Comparison of ENCODE assay signal across 26 cellular contexts in genomic region chr6:134930463-134930862, GRCh38. TPM values are rescaled to one million over a fixed set of nuclear protein-coding genes. Genes with fewer than 3 reads are reported as not detected.
A peak's percentile ranks its signal among the peaks of the same experiment; 100 is the strongest.
DNase-seq lines count a peak whose midpoint lies in the region; ATAC-seq, FAIRE-seq and TF ChIP-seq lines count a peak whose summit lies in the region.
"Had no signal": no experiment of that assay in that cellular context is flagged by ENCODE, and none has a peak within 500 bp of the region (broad histone marks: within the 10 kb centered on the region; RNA-seq: fewer than 3 reads in every experiment).

No MANE protein-coding gene starts in this region.

- H3K4me1 ChIP-seq in liver (ENCODE audit: control insufficient read depth in 4 of 4, insufficient read depth in 4 of 4, low read length in 3 of 4) (peaks cover 3 to 68% (median 59%) of the 10 kb centered on the region in 4 donors), HepG2 (ENCODE audit: insufficient read depth, low read length) (peaks cover 9% of the 10 kb centered on the region), right lobe of liver (peaks cover 0 to 74% (median 23%) of the 10 kb centered on the region in 4 donors)
- H3K4me1 ChIP-seq: BE2C; BLaER1 treated with 17β-estradiol and CSF1 and Interleukin-3, amounts not matched to agents 10 nM and 100 nM had no signal

- POLR2A ChIA-PET in HepG2 (lab: Yijun Ruan, JAX) = no interaction called here

- in situ Hi-C loops in HepG2 (cut with HindIII; ENCODE audit: extremely low pct_ligation_motif_present, low pct_unique_long_range_greater_than_20kb) = loop anchor here (10.0 kb wide), 1 partner anchor 806 kb away; no protein-coding TSS in a partner anchor

- peaks cover 0 to 40% (median 24%) of the 10 kb centered on the region in 4 donors for H3K36me3 ChIP-seq in liver (ENCODE audit: control insufficient read depth in 4 of 4, insufficient read depth in 3 of 4, low read depth in 1 of 4, low read length in 3 of 4)
- no peaks in the 10 kb centered on the region for H3K36me3 ChIP-seq in HepG2 (replicated peaks in 1 of 2; ENCODE audit: control insufficient read depth in 1 of 2, insufficient read depth in 2 of 2, low read length in 2 of 2)
- H3K36me3 ChIP-seq in right lobe of liver = peaks cover 0 to 36% (median 15%) of the 10 kb centered on the region in 4 donors
- H3K36me3 ChIP-seq: BE2C; BLaER1 treated with 17β-estradiol and CSF1 and Interleukin-3, amounts not matched to agents 10 nM and 100 nM; HAP-1 had no signal

- TF ChIP-seq RAD21 in liver (IDR thresholded peaks at IDR 0.05) (no peak), HepG2 (CRISPR knock-in tag; IDR thresholded peaks at IDR 0.05) (no peak)

- H3K27ac ChIP-seq in liver (ENCODE audit: low read depth in 1 of 2, low read length in 2 of 2) = peak overlapping the region; percentile 5 to 59
- H3K27ac ChIP-seq in HepG2 (ENCODE audit: extremely low read length, insufficient read depth, low read length) = no peak overlapping the region
- H3K27ac ChIP-seq in right lobe of liver = peak overlapping the region; percentile 29 to 88 (median 71)
- H3K27ac ChIP-seq: A549; BLaER1 treated with 17β-estradiol and CSF1 and Interleukin-3, amounts not matched to agents 10 nM and 100 nM had no signal

- no peak for ATAC-seq in HepG2
- peak in 3 of 4 donors; percentile 28 to 39 (median 29) for ATAC-seq in right lobe of liver
- ATAC-seq in GM18873 (IDR thresholded peaks at IDR 0.05; ENCODE audit: low FRiP score, unreplicated experiment) = no peak
- ATAC-seq: A549 had no signal

- H4K20me1 ChIP-seq in HepG2 (ENCODE audit: insufficient read depth, low read length) = no peaks in the 10 kb centered on the region
- H4K20me1 ChIP-seq: BLaER1 treated with 17β-estradiol and CSF1 and Interleukin-3, amounts not matched to agents 10 nM and 100 nM had no signal

- H3K9me3 ChIP-seq in liver (ENCODE audit: control insufficient read depth in 4 of 4, low read length in 3 of 4) = no peaks in the 10 kb centered on the region
- H3K9me3 ChIP-seq in HepG2 (ENCODE audit: low read length) = no peaks in the 10 kb centered on the region
- H3K9me3 ChIP-seq in right lobe of liver = no peaks in the 10 kb centered on the region
- H3K9me3 ChIP-seq: A549; BE2C; BLaER1 treated with 17β-estradiol and CSF1 and Interleukin-3, amounts not matched to agents 10 nM and 100 nM; HAP-1 had no signal

- DNase-seq in HepG2 (ENCODE audit: low spot score) = no peak
- DNase-seq in fibroblast of pulmonary artery (ENCODE audit: low read depth) = peak; percentile 21
- DNase-seq in right lobe of liver = peak in 1 of 3 donors; percentile 68
- DNase-seq in kidney glomerular epithelial cell (lab: John Stamatoyannopoulos, UW) = no peak
- no peak for DNase-seq in NCI-H226
- DNase-seq: 8988T; ACHN; AML-193; BE2C; CD4-positive, alpha-beta T cell; CD8-positive, alpha-beta memory T cell; DMS 273 treated with DMSO at 0.1 percent for 48 hours; DMS79; GF-D8; GOT3; HFFc6 had no signal

- intact Hi-C loops in HepG2 (cut with micrococcal nuclease; ENCODE audit: unreplicated experiment) = no loop called here
- intact Hi-C loops in right lobe of liver (cut with DNase I) = no loop called here

- H3K27me3 ChIP-seq in liver (ENCODE audit: control insufficient read depth in 4 of 4, insufficient read depth in 4 of 4, low read length in 3 of 4) (no peaks in the 10 kb centered on the region), HepG2 (ENCODE audit: control insufficient read depth in 1 of 2, insufficient read depth in 2 of 2, low read length in 2 of 2) (no peaks in the 10 kb centered on the region), right lobe of liver (no peaks in the 10 kb centered on the region)
- H3K27me3 ChIP-seq: BE2C; BLaER1 treated with 17β-estradiol and CSF1 and Interleukin-3, amounts not matched to agents 10 nM and 100 nM had no signal

- no peak for FAIRE-seq in HepG2 (lab: Jason Lieb, UNC)
- FAIRE-seq: A549, D721Med, GM12891, GM18507, H54 had no signal

- no peak overlapping the region for H3K4me3 ChIP-seq in liver (ENCODE audit: low read depth in 1 of 3, low read length in 3 of 3)
- no peak overlapping the region for H3K4me3 ChIP-seq in HepG2 (replicated peaks in 1 of 3; ENCODE audit: insufficient read depth in 1 of 3, low read depth in 2 of 3, low read length in 3 of 3)
- no peak overlapping the region for H3K4me3 ChIP-seq in fibroblast of pulmonary artery (replicated peaks; ENCODE audit: low read depth, low read length)
- no peak overlapping the region for H3K4me3 ChIP-seq in right lobe of liver
- H3K4me3 ChIP-seq: A549; BLaER1 treated with 17β-estradiol and CSF1 and Interleukin-3, amounts not matched to agents 10 nM and 100 nM; HAP-1 had no signal

- CTCF ChIA-PET in HepG2 (lab: Yijun Ruan, JAX; ENCODE audit: low intra/inter-chr PET ratio, low total read pairs) = no interaction called here

- H3K79me2 ChIP-seq in HepG2 (ENCODE audit: insufficient read depth, low read length) = no peaks in the 10 kb centered on the region

- TF ChIP-seq CTCF in liver (IDR thresholded peaks at IDR 0.05; ENCODE audit: low read depth, low read length, missing input control) (no peak), HepG2 (CRISPR knock-in tag; IDR thresholded peaks at IDR 0.05) (no peak), fibroblast of pulmonary artery (IDR thresholded peaks at IDR 0.05; ENCODE audit: low read length, missing control alignments) (no peak), right lobe of liver (IDR thresholded peaks at IDR 0.05) (no peak)

- H2AFZ ChIP-seq in HepG2 (ENCODE audit: low read length) = no peak overlapping the region

- 76% methylated on average over 6 of the region's 6 CpGs for WGBS in liver
- 85% methylated on average over 6 of the region's 6 CpGs for WGBS in HepG2 (ENCODE audit: low lambda C conversion rate)
- WGBS in right lobe of liver (ENCODE audit: insufficient coverage, low coverage, low lambda C conversion rate, missing lambda C conversion rate) = 79% methylated on average over 6 of the region's 6 CpGs

- BruUV-seq in HepG2 (replicated peaks; lab: Mats Ljungman, UMichigan) = no TSS peak

- no peak for TF ChIP-seq EP300 in HepG2 (IDR thresholded peaks at IDR 0.05; ENCODE audit: low read depth in 2 of 2, low read length in 2 of 2)
- TF ChIP-seq EP300 in HepG2 (CRISPR knock-in tag; IDR thresholded peaks at IDR 0.05; ENCODE audit: borderline replicate concordance) = no peak

- H3K9ac ChIP-seq in liver (ENCODE audit: low read depth in 1 of 2, low read length in 2 of 2) (no peak overlapping the region), HepG2 (ENCODE audit: insufficient read depth, low read depth, low read length) (no peak overlapping the region)
- H3K9ac ChIP-seq: BLaER1 treated with 17β-estradiol and CSF1 and Interleukin-3, amounts not matched to agents 10 nM and 100 nM had no signal

- no peak for TF ChIP-seq POLR2A in HepG2 (IDR thresholded peaks at IDR 0.05; ENCODE audit: insufficient read depth in 1 of 2, low read depth in 2 of 2, low read length in 2 of 2)
- no peak for TF ChIP-seq POLR2A in right lobe of liver (IDR thresholded peaks at IDR 0.05)

- no peak overlapping the region for H3K4me2 ChIP-seq in HepG2 (ENCODE audit: low read depth, low read length)
- H3K4me2 ChIP-seq: A549; BLaER1 treated with 17β-estradiol and CSF1 and Interleukin-3, amounts not matched to agents 10 nM and 100 nM had no signal

TF ChIP-seq in liver, 16 proteins besides CTCF, POLR2A, EP300 and RAD21:
- TF ChIP-seq HNF4A (conservative IDR thresholded peaks at IDR 0.05) (peak in 1 of 2 donors; percentile 24), ATF3 (IDR thresholded peaks at IDR 0.05) (no peak)

TF ChIP-seq in HepG2, 621 proteins besides CTCF, POLR2A, EP300 and RAD21 (continues in another document):
- TF ChIP-seq ZNF20 (CRISPR knock-in tag; IDR thresholded peaks at IDR 0.05) = no peak
- no peak for TF ChIP-seq AHR (CRISPR knock-in tag; IDR thresholded peaks at IDR 0.05)
- no peak for TF ChIP-seq CBX2 (IDR thresholded peaks at IDR 0.05; ENCODE audit: low read depth, low read length)
- TF ChIP-seq CBX2 (CRISPR knock-in tag; IDR thresholded peaks at IDR 0.05; ENCODE audit: low read depth) = no peak
- TF ChIP-seq ZNF616 (CRISPR knock-in tag; IDR thresholded peaks at IDR 0.05; ENCODE audit: low read depth) = no peak
- TF ChIP-seq SNAPC5 (CRISPR knock-in tag; IDR thresholded peaks at IDR 0.05; ENCODE audit: borderline replicate concordance) = no peak
- no peak for TF ChIP-seq PITX1 (CRISPR knock-in tag; IDR thresholded peaks at IDR 0.05)
- TF ChIP-seq FOXP1 (IDR thresholded peaks at IDR 0.05) = no peak
- no peak for TF ChIP-seq FOXP1 (CRISPR knock-in tag; IDR thresholded peaks at IDR 0.05)
- no peak for TF ChIP-seq GFI1 (CRISPR knock-in tag; IDR thresholded peaks at IDR 0.05; ENCODE audit: borderline replicate concordance)

RNA-seq across cellular contexts. Expression of gene ALDH8A1, which starts 19.4 kb away (rescaled TPM):
- 100 to 1,000 TPM in 1 of 2 donors, 10 to 100 TPM in 1; 73.0 to 255 TPM for total RNA-seq in liver
- polyA plus RNA-seq in liver = 100 to 1,000 TPM in 1 of 2 donors, 10 to 100 TPM in 1; 99.4 to 115 TPM
- total RNA-seq in HepG2 (2016; rRNA removed; fragmentation: Illumina TruSeq; extraction: Trizol) = 3.4 and 3.6 TPM in 2 replicates
- 0.20 and 0.26 TPM in 2 replicates for total RNA-seq in HepG2 (2016; cell fraction: cytosol; rRNA removed; fragmentation: Illumina TruSeq; extraction: Trizol; ENCODE audit: low read depth)
- total RNA-seq in HepG2 (2016; cell fraction: insoluble cytoplasmic fraction; rRNA removed; fragmentation: Illumina TruSeq; extraction: Trizol) = 2.7 and 3.0 TPM in 2 replicates
- 0.71 and 1.0 TPM in 2 replicates for total RNA-seq in HepG2 (2016; cell fraction: membrane; rRNA removed; fragmentation: Illumina TruSeq; extraction: Trizol)
- total RNA-seq in HepG2 (2016; cell fraction: nucleus; rRNA removed; fragmentation: Illumina TruSeq; extraction: Trizol) = 1.1 and 1.6 TPM in 2 replicates
- polyA plus RNA-seq in HepG2 (2011; rRNA removed) = 0.68 and 1.1 TPM in 2 replicates
- polyA plus RNA-seq in HepG2 (2011; cell fraction: cytosol; rRNA removed) = 0.32 and 0.96 TPM in 2 replicates
- 1.5 and 2.1 TPM in 2 replicates for polyA plus RNA-seq in HepG2 (2011; cell fraction: nucleus; rRNA removed)
- 0.41 and 0.99 TPM in 2 replicates for polyA plus RNA-seq in HepG2 (2012)
- polyA plus RNA-seq in HepG2 (2016; cell fraction: cytosol; fragmentation: Illumina TruSeq; extraction: Trizol; ENCODE audit: low read depth) = 0.14 and 0.19 TPM in 2 replicates
- 3.2 and 3.4 TPM in 2 replicates for polyA plus RNA-seq in HepG2 (2016; cell fraction: insoluble cytoplasmic fraction; fragmentation: Illumina TruSeq; extraction: Trizol; ENCODE audit: low read depth)
- polyA plus RNA-seq in HepG2 (2016; cell fraction: membrane; fragmentation: Illumina TruSeq; extraction: Trizol; ENCODE audit: low read depth) = 0.30 and 0.39 TPM in 2 replicates
- 1.4 and 1.6 TPM in 2 replicates for polyA plus RNA-seq in HepG2 (2016; cell fraction: nucleus; fragmentation: Illumina TruSeq; extraction: Trizol; ENCODE audit: insufficient read depth, low read depth)
- polyA minus RNA-seq in HepG2 (2011; rRNA and poly(A)+ RNA removed; ENCODE audit: low replicate concordance) = 0.40 and 0.68 TPM in 2 replicates
- 0.40 TPM in 1 of 2 replicates, not detected in the other for polyA minus RNA-seq in HepG2 (2011; cell fraction: cytosol; rRNA and poly(A)+ RNA removed)
- polyA minus RNA-seq in HepG2 (2011; cell fraction: nucleus; rRNA and poly(A)+ RNA removed) = 3.6 and 3.7 TPM in 2 replicates
- total RNA-seq in right lobe of liver = 100 to 1,000 TPM in 4 of 6 experiments, 10 to 100 TPM in 2; 91.4 to 175 (median 166) TPM
- total RNA-seq: HFFc6 had no signal
- polyA plus RNA-seq: CD14-positive monocyte had no signal

Comparison
In these comparisons a context has a peak if more than half of its experiments do, and no peak if none do; other contexts are left out.
1. ATAC-seq: peak in right lobe of liver (3 of 4); none in HepG2 (single experiment) and GM18873 (single experiment).
2. RNA of gene ALDH8A1, which starts 19.4 kb away (total RNA-seq): 73.0 to 255 TPM in liver and 91.4 to 175 TPM in right lobe of liver; 0.20 to 3.6 TPM in HepG2; every median in the first group is over 10 times any median in the second.